Comparison of ENCODE assay signal across 8 cellular contexts in the genomic region with DNA sequence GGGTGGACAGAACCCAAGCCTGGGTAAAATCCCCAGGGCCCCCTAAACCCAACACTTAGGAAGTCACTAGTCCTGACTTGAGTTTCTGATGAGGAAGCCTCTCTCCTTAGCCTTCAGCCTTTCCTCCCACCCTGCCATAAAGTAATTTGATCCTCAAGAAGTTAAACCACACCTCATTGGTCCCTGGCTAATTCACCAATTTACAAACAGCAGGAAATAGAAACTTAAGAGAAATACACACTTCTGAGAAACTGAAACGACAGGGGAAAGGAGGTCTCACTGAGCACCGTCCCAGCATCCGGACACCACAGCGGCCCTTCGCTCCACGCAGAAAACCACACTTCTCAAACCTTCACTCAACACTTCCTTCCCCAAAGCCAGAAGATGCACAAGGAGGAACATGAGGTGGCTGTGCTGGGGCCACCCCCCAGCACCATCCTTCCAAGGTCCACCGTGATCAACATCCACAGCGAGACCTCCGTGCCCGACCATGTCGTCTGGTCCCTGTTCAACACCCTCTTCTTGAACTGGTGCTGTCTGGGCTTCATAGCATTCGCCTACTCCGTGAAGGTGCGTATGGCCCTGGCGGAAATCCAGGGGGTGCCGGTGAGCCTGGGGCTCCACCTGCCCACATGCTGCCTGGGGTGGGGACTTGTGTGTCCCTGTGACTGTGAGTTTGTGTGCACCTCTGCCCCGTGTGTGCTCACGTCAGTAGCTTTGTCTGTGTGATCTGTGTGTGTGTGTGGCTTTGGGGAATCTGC. TPM values are rescaled to one million over a fixed set of nuclear protein-coding genes. Genes with fewer than 3 reads are reported as not detected.
DNase-seq lines count a peak whose midpoint lies in the region; ATAC-seq and TF ChIP-seq lines count a peak whose summit lies in the region.

Gene IFITM1, plus strand, starts transcription at position 254 of the 761 bp plus-strand sequence. Its CDS starts 131 bp downstream, at position 385.

- peak within 1 kb of the TSS; percentile 80 for H3K23ac ChIP-seq in mesendoderm (ENCODE audit: low read length)

- peak within 1 kb of the TSS; percentile 70 for H3K4me2 ChIP-seq in mesendoderm (ENCODE audit: low read length)

- peak within 1 kb of the TSS; percentile 97 for H3K27ac ChIP-seq in mesendoderm (ENCODE audit: low read depth, low read length)
- H3K27ac ChIP-seq in upper lobe of left lung, result peak within 1 kb of the TSS; percentile 85 to 97 (median 94)

- no peaks in the 10 kb centered on the region for H3K27me3 ChIP-seq in mesendoderm (ENCODE audit: insufficient read depth, low read length, poor library complexity)
- H3K27me3 ChIP-seq in upper lobe of left lung, result peaks cover 0 to 9% (median 0%) of the 10 kb centered on the region in 4 donors

- peak within 1 kb of the TSS; percentile 66 for H3K4ac ChIP-seq in mesendoderm (ENCODE audit: low read depth, low read length)

- H3K9me3 ChIP-seq in upper lobe of left lung, result no peaks in the 10 kb centered on the region

- peak within 1 kb of the TSS; percentile 67 for H4K8ac ChIP-seq in mesendoderm (ENCODE audit: low read depth, low read length)

- peak in 2 of 6 experiments; percentile 7 to 35 for TF ChIP-seq CTCF in upper lobe of left lung (IDR thresholded peaks at IDR 0.05)

- H2BK120ac ChIP-seq in mesendoderm (ENCODE audit: low read depth, low read length), result peak within 1 kb of the TSS; percentile 49

- peak within 1 kb of the TSS; percentile 89 for H3K56ac ChIP-seq in mesendoderm (ENCODE audit: low read length)

- H3K36me3 ChIP-seq in mesendoderm (ENCODE audit: control insufficient read depth, insufficient read depth, low read length), result peaks cover 1% of the 10 kb centered on the region
- H3K36me3 ChIP-seq in upper lobe of left lung, result no peaks in the 10 kb centered on the region

- WGBS in mesendoderm (ENCODE audit: extremely low coverage, insufficient coverage, low lambda C conversion rate), result no CpG with 5 or more reads among the region's 18 CpGs
- 8 to 13% methylated on average over 14 to 18 of the region's 18 CpGs for WGBS in upper lobe of left lung, 2 donors

- TF ChIP-seq POLR2A in GM15510 (IDR thresholded peaks at IDR 0.05; ENCODE audit: borderline replicate concordance, extremely low read depth, insufficient read length), result peak; percentile 85
- peak in 3 of 4 donors; percentile 28 to 83 (median 67) for TF ChIP-seq POLR2A in upper lobe of left lung (IDR thresholded peaks at IDR 0.05)

- H3K9ac ChIP-seq in mesendoderm (ENCODE audit: low read length), result peak within 1 kb of the TSS; percentile 87

- H3K79me1 ChIP-seq in mesendoderm (ENCODE audit: low read length), result no peaks in the 10 kb centered on the region

- H3K4me3 ChIP-seq in mesendoderm (ENCODE audit: low read length), result peak within 1 kb of the TSS; percentile 88
- H3K4me3 ChIP-seq in upper lobe of left lung, result peak within 1 kb of the TSS; percentile 42 to 67 (median 47)

- DNase-seq in activated CD4-positive, CD25-positive, alpha-beta regulatory T cell treated with anti-CD3 and anti-CD28 coated beads, Interleukin-2, amount 50 U/mL, for 72 hours, result peak; percentile 56
- peak; percentile 31 for DNase-seq in effector CD8-positive, alpha-beta T cell (lab: John Stamatoyannopoulos, UW)
- DNase-seq in mesendoderm (peak; percentile 89), upper lobe of left lung (no peak), NCI-H2227 (lab: John Stamatoyannopoulos, UW; ENCODE audit: unreplicated experiment) (no peak)

- ATAC-seq in HG03175 (IDR thresholded peaks at IDR 0.05; ENCODE audit: unreplicated experiment), result peak; percentile 39
- peak; percentile 4 to 39 for ATAC-seq in upper lobe of left lung (ENCODE audit: low FRiP score in 2 of 2)
- no peak for ATAC-seq in HG03457 (IDR thresholded peaks at IDR 0.05; ENCODE audit: unreplicated experiment)

- no peak within 1 kb of the TSS for H2BK15ac ChIP-seq in mesendoderm (replicated peaks; ENCODE audit: low read depth)

- TF ChIP-seq EP300 in upper lobe of left lung (IDR thresholded peaks at IDR 0.05), result no peak

- no peak within 1 kb of the TSS for H2AK5ac ChIP-seq in mesendoderm (ENCODE audit: low read length)

- no peak within 1 kb of the TSS for H4K5ac ChIP-seq in mesendoderm (ENCODE audit: low read length)

- H3K4me1 ChIP-seq in mesendoderm (ENCODE audit: control insufficient read depth, low read depth, low read length) (peaks cover 16% of the 10 kb centered on the region), upper lobe of left lung (peaks cover 42 to 69% (median 56%) of the 10 kb centered on the region in 4 donors)

- peaks cover 29% of the 10 kb centered on the region for H3K79me2 ChIP-seq in mesendoderm (ENCODE audit: control insufficient read depth, insufficient read depth, low read length)

- H2BK5ac ChIP-seq in mesendoderm (ENCODE audit: low read length), result peak within 1 kb of the TSS; percentile 87

- H3K18ac ChIP-seq in mesendoderm (ENCODE audit: low read length), result peak within 1 kb of the TSS; percentile 89

RNA-seq across cellular contexts. Expression of gene IFITM1, which starts in this region (rescaled TPM):
- polyA plus RNA-seq in mesendoderm (2013, experiment 1 of 2), result 1,155 TPM
- 1,131 TPM for polyA plus RNA-seq in mesendoderm (2013, experiment 2 of 2)
- total RNA-seq in upper lobe of left lung, result 100 to 1,000 TPM in 1 of 6 donors, 10 to 100 TPM in 5; 16.8 to 119 (median 74.5) TPM

Comparison
In these comparisons a context has a peak if more than half of its experiments do, and no peak if none do; other contexts are left out.
1. DNase-seq: peak in activated CD4-positive, CD25-positive, alpha-beta regulatory T cell treated with anti-CD3 and anti-CD28 coated beads, Interleukin-2, amount 50 U/mL, for 72 hours (single experiment), effector CD8-positive, alpha-beta T cell (single experiment) and mesendoderm (single experiment); none in upper lobe of left lung (0 of 2) and NCI-H2227 (single experiment).